34 cellular contexts compared by ENCODE assay signal in the genomic region with DNA sequence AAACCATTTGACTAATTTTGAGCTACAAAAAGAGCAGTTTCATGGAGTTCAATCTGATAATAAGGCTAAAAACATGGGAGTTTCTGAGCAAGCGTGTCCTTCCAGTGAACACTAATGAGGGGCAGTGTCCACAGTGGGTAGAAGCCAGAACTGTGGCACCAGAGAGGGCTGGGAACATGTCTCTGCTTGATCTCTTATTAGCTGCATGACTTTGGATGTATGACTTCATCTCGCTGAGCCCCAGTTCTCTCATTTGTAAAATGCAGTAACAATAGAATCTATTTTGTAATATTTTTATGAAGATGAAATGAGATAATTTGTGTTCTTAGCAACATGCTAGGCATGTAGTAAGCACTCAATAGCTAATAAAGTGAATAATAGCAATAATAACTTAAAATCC.
"Had no signal": no experiment of that assay in that cellular context is flagged by ENCODE, and none has a peak within 500 bp of the region (broad histone marks: within the 10 kb centered on the region; RNA-seq: fewer than 3 reads in every experiment).

No MANE protein-coding gene starts in this region.

- H3K27ac ChIP-seq: KMS-11 had no signal

- H3K9me3 ChIP-seq: MG63 had no signal

- H3K4me3 ChIP-seq: MG63 had no signal

- DNase-seq: Karpas-422, Kasumi-1, MG63, MM.1S, MV-4-11, NCI-H1048, NCI-H1092, NCI-H1092 treated with DMSO at 0.1 percent for 48 hours, NCI-H1105, NCI-H1105 treated with DMSO at 0.1 percent for 48 hours, NCI-H1417, NCI-H1417 treated with DMSO at 0.1 percent for 48 hours, NCI-H1436, NCI-H1436 treated with DMSO at 0.1 percent for 48 hours, NCI-H146, NCI-H1694, NCI-H1694 treated with DMSO at 0.1 percent for 48 hours, NCI-H187, NCI-H187 treated with DMSO at 0.1 percent for 48 hours, NCI-H1930, NCI-H2029, NCI-H2029 treated with DMSO at 0.1 percent for 48 hours, NCI-H2081, NCI-H2081 treated with DMSO at 0.1 percent for 48 hours, NCI-H2107, NCI-H2171, NCI-H2171 treated with DMSO at 0.1 percent for 48 hours, NCI-H2227 treated with DMSO at 0.1 percent for 48 hours, NCI-H226, NCI-H345, NCI-H446, NCI-H446 treated with DMSO at 0.1 percent for 48 hours, NCI-H510A had no signal

- H3K9ac ChIP-seq: KMS-11 had no signal

- H3K36me3 ChIP-seq: MG63 had no signal

- H3K4me2 ChIP-seq: KMS-11 had no signal
